ENCODE assay signal across 21 cellular contexts in genomic region chr4:116930329-116930728, GRCh38.
"Had no signal": no experiment of that assay in that cellular context is flagged by ENCODE, and none has a peak within 500 bp of the region (broad histone marks: within the 10 kb centered on the region; RNA-seq: fewer than 3 reads in every experiment).

No MANE protein-coding gene starts in this region.

- H3K4me1 ChIP-seq: SJSA1 had no signal

- H3K4me3 ChIP-seq: SJSA1, SK-N-MC had no signal

- H3K27ac ChIP-seq: SJSA1, SK-N-MC had no signal

- DNase-seq: Karpas-422, KG1, MM.1S, NCI-H1092 treated with DMSO at 0.1 percent for 48 hours, NCI-H1436, NCI-H187, NCI-H2029, NCI-H2081 treated with DMSO at 0.1 percent for 48 hours, NCI-H2171, NCI-H226, NCI-H446, NCI-H510A, NCI-H524 treated with DMSO at 0.1 percent for 48 hours, NCI-H69, NCI-H774, Right ventricle myocardium superior, RPMI8226, SIG-M5 had no signal

- H3K36me3 ChIP-seq: SJSA1 had no signal

- H3K9me3 ChIP-seq: SJSA1 had no signal

- FAIRE-seq: RCC 7860 had no signal
